In genomic region chr3:195850857-195851531, GRCh38 we compare ENCODE assay signal across 8 cellular contexts. TPM values are rescaled to one million over a fixed set of nuclear protein-coding genes. Genes with fewer than 3 reads are reported as not detected.
A peak's percentile ranks its signal among the peaks of the same experiment; 100 is the strongest.
DNase-seq lines count a peak whose midpoint lies in the region; ATAC-seq and TF ChIP-seq lines count a peak whose summit lies in the region.

No MANE protein-coding gene starts in this region.

- intact Hi-C loops in Right ventricle myocardium inferior (cut with DNase I) (loop anchor here (5.0 kb wide), 1 partner anchor 294 kb away; no protein-coding TSS in a partner anchor), vagina (cut with DNase I) (no loop called here)

- H3K27ac Mint-ChIP-seq in activated naive CD4-positive, alpha-beta T cell treated with anti-CD3 and anti-CD28 coated beads, Interleukin-2, amount 50 U/mL, for 72 hours: no peak overlapping the region
- H3K27ac Mint-ChIP-seq in progenitor cell of endocrine pancreas: no peak overlapping the region

- H3K27ac ChIP-seq in vagina: no peak overlapping the region

- H3K4me1 Mint-ChIP-seq in progenitor cell of endocrine pancreas (ENCODE audit: low read depth): no peaks in the 10 kb centered on the region

- no peak for TF ChIP-seq POLR2A in vagina (IDR thresholded peaks at IDR 0.05)

- no peaks in the 10 kb centered on the region for H3K4me1 ChIP-seq in vagina

- no peak overlapping the region for H3K4me3 Mint-ChIP-seq in progenitor cell of endocrine pancreas (ENCODE audit: low read depth)

- no peaks in the 10 kb centered on the region for H3K9me3 ChIP-seq in vagina

- ATAC-seq in HG02678 (IDR thresholded peaks at IDR 0.05; ENCODE audit: unreplicated experiment): peak; percentile 83
- peak; percentile 93 for ATAC-seq in SK-N-SH treated with all-trans-retinoic acid at 6 μM for 48 hours
- ATAC-seq in activated naive CD4-positive, alpha-beta T cell treated with anti-CD3 and anti-CD28 coated beads, Interleukin-2, amount 50 U/mL, for 72 hours: peak; percentile 90 to 94
- ATAC-seq in Right ventricle myocardium inferior: peak; percentile 93

- no peaks in the 10 kb centered on the region for H3K9me3 Mint-ChIP-seq in activated naive CD4-positive, alpha-beta T cell treated with anti-CD3 and anti-CD28 coated beads, Interleukin-2, amount 50 U/mL, for 72 hours
- peaks cover 3% of the 10 kb centered on the region for H3K9me3 Mint-ChIP-seq in progenitor cell of endocrine pancreas (ENCODE audit: low read depth)

- TF ChIP-seq CTCF in GM12872 (IDR thresholded peaks at IDR 0.05; ENCODE audit: insufficient read depth, low read depth, low read length): peak; percentile 100
- peak; percentile 100 for TF ChIP-seq CTCF in progenitor cell of endocrine pancreas (IDR thresholded peaks at IDR 0.05; ENCODE audit: unreplicated experiment)
- peak; percentile 98 to 100 (median 100) for TF ChIP-seq CTCF in vagina (IDR thresholded peaks at IDR 0.05)

- DNase-seq in NCI-H128 (lab: John Stamatoyannopoulos, UW; ENCODE audit: unreplicated experiment) (peak; percentile 87), Right ventricle myocardium inferior (ENCODE audit: missing footprints) (peak; percentile 82), progenitor cell of endocrine pancreas (ENCODE audit: low spot score, unreplicated experiment) (peak; percentile 75), vagina (ENCODE audit: extremely low spot score in 2 of 2) (no peak)
- DNase-seq in activated naive CD4-positive, alpha-beta T cell treated with anti-CD3 and anti-CD28 coated beads, Interleukin-2, amount 50 U/mL, for 72 hours (ENCODE audit: low spot score in 2 of 2): peak; percentile 84 to 90

- H3K27me3 Mint-ChIP-seq in progenitor cell of endocrine pancreas: peaks cover 10% of the 10 kb centered on the region

- H3K36me3 ChIP-seq in vagina: no peaks in the 10 kb centered on the region

- no peaks in the 10 kb centered on the region for H3K36me3 Mint-ChIP-seq in activated naive CD4-positive, alpha-beta T cell treated with anti-CD3 and anti-CD28 coated beads, Interleukin-2, amount 50 U/mL, for 72 hours
- H3K36me3 Mint-ChIP-seq in progenitor cell of endocrine pancreas (ENCODE audit: insufficient read depth): no peaks in the 10 kb centered on the region

- H3K4me3 ChIP-seq in vagina: no peak overlapping the region

- no peaks in the 10 kb centered on the region for H3K27me3 ChIP-seq in vagina

TF ChIP-seq in SK-N-SH treated with all-trans-retinoic acid at 6 μM for 48 hours, 23 proteins besides CTCF, POLR2A, EP300 and RAD21:
- TF ChIP-seq ZNF8 (CRISPR knock-in tag; IDR thresholded peaks at IDR 0.05) (peak; percentile 65), CSRNP3 (CRISPR knock-in tag; IDR thresholded peaks at IDR 0.05) (no peak)

RNA-seq across cellular contexts. Expression of gene MUC4, which starts 39.3 kb away (rescaled TPM):
- total RNA-seq in activated naive CD4-positive, alpha-beta T cell treated with anti-CD3 and anti-CD28 coated beads, Interleukin-2, amount 50 U/mL, for 72 hours: under 1 TPM; 0.32 to 0.41 TPM
- total RNA-seq in Right ventricle myocardium inferior (not detected), progenitor cell of endocrine pancreas (0.44 and 0.60 TPM in 2 replicates), vagina (36.1 TPM)

RNA-seq across cellular contexts. Expression of gene TNK2, which starts 57.4 kb away (rescaled TPM):
- total RNA-seq in activated naive CD4-positive, alpha-beta T cell treated with anti-CD3 and anti-CD28 coated beads, Interleukin-2, amount 50 U/mL, for 72 hours: 10 to 100 TPM; 55.1 to 78.1 TPM
- total RNA-seq in Right ventricle myocardium inferior: 31.7 TPM
- total RNA-seq in progenitor cell of endocrine pancreas: 57.3 and 73.6 TPM in 2 replicates
- total RNA-seq in vagina: 41.5 TPM

Comparison
In these comparisons a context has a peak if more than half of its experiments do, and no peak if none do; other contexts are left out.
1. DNase-seq: peak in NCI-H128 (single experiment), activated naive CD4-positive, alpha-beta T cell treated with anti-CD3 and anti-CD28 coated beads, Interleukin-2, amount 50 U/mL, for 72 hours (2 of 2), Right ventricle myocardium inferior (single experiment) and progenitor cell of endocrine pancreas (single experiment); none in vagina (0 of 2).
2. RNA of gene MUC4, which starts 39.3 kb away (total RNA-seq): 36.1 TPM in vagina (single experiment); 0.44 to 0.60 TPM in progenitor cell of endocrine pancreas, 0.32 to 0.41 TPM in activated naive CD4-positive, alpha-beta T cell treated with anti-CD3 and anti-CD28 coated beads, Interleukin-2, amount 50 U/mL, for 72 hours and not detected in Right ventricle myocardium inferior (single experiment); every median in the first group is over 10 times any median in the second.
3. Peak in every context shown above with its lines, with median percentiles within 50 percentile points of each other: CTCF ChIP-seq and ATAC-seq.